In the genomic region with DNA sequence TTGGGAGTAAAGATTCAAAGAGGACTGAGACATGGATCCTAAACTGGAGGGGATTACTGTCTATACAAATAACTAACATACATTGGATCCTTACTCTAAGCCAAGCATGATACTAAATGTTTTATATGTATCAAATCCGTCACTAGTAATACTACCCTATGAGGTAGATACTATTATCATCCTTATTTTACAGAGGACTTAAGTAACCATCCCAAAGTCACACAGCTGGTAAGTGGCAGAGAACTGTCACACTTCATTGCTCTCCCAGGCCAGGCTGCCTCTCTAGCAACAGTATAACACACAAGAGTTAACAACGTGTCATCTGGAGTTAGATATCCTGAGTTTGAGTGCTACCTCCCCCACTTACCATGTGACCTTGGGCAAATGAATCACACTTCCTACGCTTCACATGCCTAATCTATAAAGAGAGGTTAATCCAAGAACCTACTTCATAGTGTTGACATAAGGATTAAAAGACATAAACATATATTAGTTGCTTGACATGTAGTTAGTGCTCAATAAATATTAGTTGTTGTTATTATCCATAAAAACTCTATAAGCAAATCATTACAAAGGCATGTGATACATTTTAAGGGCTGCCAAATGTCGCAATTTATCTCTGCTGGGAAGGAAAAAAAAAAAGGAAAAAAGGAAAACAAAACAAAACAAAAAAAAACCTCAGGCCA, we compare ENCODE assay signal across 9 cellular contexts. TPM values are rescaled to one million over a fixed set of nuclear protein-coding genes. Genes with fewer than 3 reads are reported as not detected.
DNase-seq lines count a peak whose midpoint lies in the region; ATAC-seq lines count a peak whose summit lies in the region.
"Had no signal": no experiment of that assay in that cellular context is flagged by ENCODE, and none has a peak within 500 bp of the region (broad histone marks: within the 10 kb centered on the region; RNA-seq: fewer than 3 reads in every experiment).

No MANE protein-coding gene starts in this region.

- H3K27ac Mint-ChIP-seq in CD4-positive, alpha-beta memory T cell = peak overlapping the region in 4 of 7 donors; percentile 21 to 41 (median 34)
- H3K27ac Mint-ChIP-seq in T-helper 2 cell treated with Interferon-gamma antibody and Interleukin-4, amounts not matched to agents 5 μg/mL and 100 μg/mL, for 36 hours = no peak overlapping the region
- H3K27ac Mint-ChIP-seq: activated naive CD8-positive, alpha-beta T cell had no signal

- H3K36me3 ChIP-seq in CD4-positive, alpha-beta memory T cell (ENCODE audit: insufficient read depth, low read length) = no peaks in the 10 kb centered on the region

- H3K4me3 Mint-ChIP-seq in CD4-positive, alpha-beta memory T cell = peak overlapping the region in 2 of 8 donors; percentile 6 to 9
- no peak overlapping the region for H3K4me3 Mint-ChIP-seq in T-helper 2 cell treated with Interferon-gamma antibody and Interleukin-4, amounts not matched to agents 5 μg/mL and 100 μg/mL, for 36 hours
- H3K4me3 Mint-ChIP-seq: activated naive CD8-positive, alpha-beta T cell had no signal

- H3K4me1 Mint-ChIP-seq in CD4-positive, alpha-beta memory T cell = peaks cover 30 to 51% (median 38%) of the 10 kb centered on the region in 4 donors
- peaks cover 42% of the 10 kb centered on the region for H3K4me1 Mint-ChIP-seq in T-helper 2 cell treated with Interferon-gamma antibody and Interleukin-4, amounts not matched to agents 5 μg/mL and 100 μg/mL, for 36 hours (ENCODE audit: low read depth)

- H3K27ac ChIP-seq in CD4-positive, alpha-beta memory T cell (ENCODE audit: low read depth, low read length) = no peak overlapping the region

- H3K27me3 ChIP-seq in CD4-positive, alpha-beta memory T cell (ENCODE audit: insufficient read depth, low read length) = no peaks in the 10 kb centered on the region

- H3K4me1 ChIP-seq in CD4-positive, alpha-beta memory T cell (ENCODE audit: insufficient read depth, low read length) = peaks cover 39% of the 10 kb centered on the region

- H3K9me3 Mint-ChIP-seq in CD4-positive, alpha-beta memory T cell = peaks cover 0 to 6% (median 3%) of the 10 kb centered on the region in 8 donors
- H3K9me3 Mint-ChIP-seq in T-helper 2 cell treated with Interferon-gamma antibody and Interleukin-4, amounts not matched to agents 5 μg/mL and 100 μg/mL, for 36 hours = peaks cover 14% of the 10 kb centered on the region

- peaks cover 2 to 8% of the 10 kb centered on the region in 2 donors for H3K36me3 Mint-ChIP-seq in CD4-positive, alpha-beta memory T cell
- peaks cover 22% of the 10 kb centered on the region for H3K36me3 Mint-ChIP-seq in T-helper 2 cell treated with Interferon-gamma antibody and Interleukin-4, amounts not matched to agents 5 μg/mL and 100 μg/mL, for 36 hours (ENCODE audit: low read depth)

- H3K27me3 Mint-ChIP-seq in CD4-positive, alpha-beta memory T cell = no peaks in the 10 kb centered on the region
- peaks cover 3% of the 10 kb centered on the region for H3K27me3 Mint-ChIP-seq in T-helper 2 cell treated with Interferon-gamma antibody and Interleukin-4, amounts not matched to agents 5 μg/mL and 100 μg/mL, for 36 hours (ENCODE audit: low read depth)
- H3K27me3 Mint-ChIP-seq: activated naive CD8-positive, alpha-beta T cell had no signal

- ATAC-seq in HG02678 (IDR thresholded peaks at IDR 0.05; ENCODE audit: unreplicated experiment) = no peak

- CTCF ChIA-PET in CD4-positive, alpha-beta memory T cell (lab: Charles Lee; ENCODE audit: partially characterized antibody) = no interaction called here

- intact Hi-C loops in CD4-positive, alpha-beta memory T cell (cut with micrococcal nuclease) = no loop called here

- DNase-seq in CD4-positive, alpha-beta memory T cell = no peak
- DNase-seq in LoVo (ENCODE audit: low spot score) = peak; percentile 79
- peak; percentile 9 for DNase-seq in astrocyte of the hippocampus (ENCODE audit: low read depth, low spot score)
- DNase-seq in lung microvascular endothelial cell (ENCODE audit: low read depth in 2 of 2) = peak; percentile 75 to 91
- DNase-seq in T-helper 2 cell treated with Interferon-gamma antibody and Interleukin-4, amounts not matched to agents 5 μg/mL and 100 μg/mL, for 36 hours (ENCODE audit: low spot score) = no peak
- DNase-seq in NK-92 treated with Interleukin-12 subunit alpha and Interleukin-12 subunit beta, amount 100 ng/mL, for 24 hours (lab: John Stamatoyannopoulos, UW) = no peak
- DNase-seq in pons (ENCODE audit: low spot score) = no peak

- POLR2A ChIA-PET in CD4-positive, alpha-beta memory T cell (lab: Charles Lee; ENCODE audit: partially characterized antibody) = no interaction called here

- H3K9me3 ChIP-seq in CD4-positive, alpha-beta memory T cell (ENCODE audit: control insufficient read depth in 1 of 2, low read length in 2 of 2) = no peaks in the 10 kb centered on the region

- H3K4me3 ChIP-seq in CD4-positive, alpha-beta memory T cell (ENCODE audit: low read length in 2 of 2) = no peak overlapping the region

RNA-seq across cellular contexts. Expression of gene SPON1, which starts 33.8 kb away (rescaled TPM):
- 10 to 100 TPM; 58.1 to 60.4 TPM for total RNA-seq in CD4-positive, alpha-beta memory T cell
- polyA plus RNA-seq in CD4-positive, alpha-beta memory T cell = 1 to 10 TPM; 2.0 to 3.1 TPM
- under 0.01 TPM in 2 replicates for total RNA-seq in lung microvascular endothelial cell

Comparison
In these comparisons a context has a peak if more than half of its experiments do, and no peak if none do; other contexts are left out.
1. DNase-seq: peak in LoVo (single experiment), astrocyte of the hippocampus (single experiment) and lung microvascular endothelial cell (2 of 2); none in CD4-positive, alpha-beta memory T cell (0 of 5), T-helper 2 cell treated with Interferon-gamma antibody and Interleukin-4, amounts not matched to agents 5 μg/mL and 100 μg/mL, for 36 hours (single experiment), NK-92 treated with Interleukin-12 subunit alpha and Interleukin-12 subunit beta, amount 100 ng/mL, for 24 hours (single experiment) and pons (single experiment).
2. RNA of gene SPON1, which starts 33.8 kb away (total RNA-seq): 58.1 to 60.4 TPM in CD4-positive, alpha-beta memory T cell; under 0.01 TPM in lung microvascular endothelial cell; every median in the first group is over 10 times any median in the second.